In genomic region chr16:62794724-62795123, GRCh38 we compare ENCODE assay signal across 26 cellular contexts.
DNase-seq lines count a peak whose midpoint lies in the region; ATAC-seq, FAIRE-seq and TF ChIP-seq lines count a peak whose summit lies in the region.
"Had no signal": no experiment of that assay in that cellular context is flagged by ENCODE, and none has a peak within 500 bp of the region (broad histone marks: within the 10 kb centered on the region; RNA-seq: fewer than 3 reads in every experiment).

No MANE protein-coding gene starts in this region.

- POLR2A ChIA-PET in HepG2 (lab: Yijun Ruan, JAX) (no interaction called here), K562 (lab: Yijun Ruan, JAX) (no interaction called here)

- no peak for TF ChIP-seq RAD21 in HepG2 (CRISPR knock-in tag; IDR thresholded peaks at IDR 0.05)
- no peak for TF ChIP-seq RAD21 in K562 (CRISPR knock-in tag; conservative IDR thresholded peaks at IDR 0.05 in 1 of 2, IDR thresholded peaks at IDR 0.05 in 1 of 2)

- H3K9me3 ChIP-seq in HepG2 (ENCODE audit: low read length) (peaks cover 90% of the 10 kb centered on the region), right lobe of liver (no peaks in the 10 kb centered on the region), K562 (replicated peaks; ENCODE audit: control insufficient read depth, insufficient read depth, low read depth, low read length) (no peaks in the 10 kb centered on the region)
- H3K9me3 ChIP-seq: BE2C, BLaER1 had no signal

- H3K27me3 Mint-ChIP-seq in endothelial cell (ENCODE audit: unreplicated experiment), result no peaks in the 10 kb centered on the region
- no peaks in the 10 kb centered on the region for H3K27me3 Mint-ChIP-seq in activated naive CD4-positive, alpha-beta T cell treated with anti-CD3 and anti-CD28 coated beads for 36 hours (ENCODE audit: low read depth)
- H3K27me3 Mint-ChIP-seq: CD4-positive, alpha-beta memory T cell; CD4-positive, CD25-positive, alpha-beta regulatory T cell; CD8-positive, alpha-beta memory T cell had no signal

- H3K9me1 ChIP-seq in K562 (ENCODE audit: control insufficient read depth, insufficient read depth, low read length), result no peaks in the 10 kb centered on the region

- H2AFZ ChIP-seq in HepG2 (ENCODE audit: low read length), result no peak overlapping the region
- H2AFZ ChIP-seq in K562 (ENCODE audit: low read depth, low read length), result no peak overlapping the region

- H3K4me3 Mint-ChIP-seq in endothelial cell (ENCODE audit: unreplicated experiment), result no peak overlapping the region
- H3K4me3 Mint-ChIP-seq in activated naive CD4-positive, alpha-beta T cell treated with anti-CD3 and anti-CD28 coated beads for 36 hours, result no peak overlapping the region
- H3K4me3 Mint-ChIP-seq: CD14-positive monocyte; CD4-positive, alpha-beta memory T cell; CD4-positive, CD25-positive, alpha-beta regulatory T cell; CD8-positive, alpha-beta memory T cell had no signal

- FAIRE-seq in HepG2 (lab: Jason Lieb, UNC) (no peak), K562 (lab: Jason Lieb, UNC) (no peak)
- FAIRE-seq: GM12878, GM12892, GM18507 had no signal

- H3K27ac Mint-ChIP-seq in endothelial cell (ENCODE audit: unreplicated experiment), result peak overlapping the region; percentile 37
- H3K27ac Mint-ChIP-seq in activated naive CD4-positive, alpha-beta T cell treated with anti-CD3 and anti-CD28 coated beads for 36 hours, result no peak overlapping the region
- H3K27ac Mint-ChIP-seq: CD14-positive monocyte; CD4-positive, alpha-beta memory T cell; CD8-positive, alpha-beta memory T cell had no signal

- H3K4me3 ChIP-seq in HepG2 (replicated peaks in 1 of 3; ENCODE audit: insufficient read depth in 1 of 3, low read depth in 2 of 3, low read length in 3 of 3) (no peak overlapping the region), right lobe of liver (no peak overlapping the region), K562 (no peak overlapping the region)
- H3K4me3 ChIP-seq: BLaER1, GM12878 had no signal

- no peaks in the 10 kb centered on the region for H3K79me2 ChIP-seq in HepG2 (ENCODE audit: insufficient read depth, low read length)
- no peaks in the 10 kb centered on the region for H3K79me2 ChIP-seq in K562 (ENCODE audit: control insufficient read depth, insufficient read depth, low read length)

- CTCF ChIA-PET in HepG2 (lab: Yijun Ruan, JAX; ENCODE audit: low intra/inter-chr PET ratio, low total read pairs), result no interaction called here
- CTCF ChIA-PET in K562 (lab: Yijun Ruan, JAX; ENCODE audit: low intra/inter-chr PET ratio), result no interaction called here
- CTCF ChIA-PET in activated naive CD4-positive, alpha-beta T cell treated with anti-CD3 and anti-CD28 coated beads for 36 hours (lab: Charles Lee), result no interaction called here

- TF ChIP-seq EP300 in HepG2 (IDR thresholded peaks at IDR 0.05; ENCODE audit: low read depth in 2 of 2, low read length in 2 of 2), result no peak
- no peak for TF ChIP-seq EP300 in HepG2 (CRISPR knock-in tag; IDR thresholded peaks at IDR 0.05; ENCODE audit: borderline replicate concordance)
- no peak for TF ChIP-seq EP300 in K562 (IDR thresholded peaks at IDR 0.05; ENCODE audit: low read length)

- BruUV-seq in HepG2 (replicated peaks; lab: Mats Ljungman, UMichigan), result no TSS peak
- no TSS peak for BruUV-seq in K562 (replicated peaks; lab: Mats Ljungman, UMichigan)

- TF ChIP-seq POLR2A in HepG2 (IDR thresholded peaks at IDR 0.05; ENCODE audit: insufficient read depth in 1 of 2, low read depth in 2 of 2, low read length in 2 of 2) (no peak), right lobe of liver (IDR thresholded peaks at IDR 0.05) (no peak), K562 (conservative IDR thresholded peaks at IDR 0.05) (no peak)

- DNase-seq in HepG2 (ENCODE audit: low spot score), result no peak
- DNase-seq in right lobe of liver, result no peak
- DNase-seq in K562 (ENCODE audit: extremely low read depth in 1 of 4, low spot score in 3 of 4), result no peak
- no peak for DNase-seq in endothelial cell (ENCODE audit: low spot score)
- DNase-seq in activated naive CD4-positive, alpha-beta T cell treated with anti-CD3 and anti-CD28 coated beads for 36 hours, result no peak
- DNase-seq: ACHN; BE2C; C1 segment of cervical spinal cord; CD4-positive, alpha-beta memory T cell; CD4-positive, CD25-positive, alpha-beta regulatory T cell; CD8-positive, alpha-beta memory T cell; COR-L47; DMS 273 treated with DMSO at 0.1 percent for 48 hours; DMS153; DMS53; DMS79; DND-41; EL; GDM1 had no signal

- H3K4me1 ChIP-seq in HepG2 (ENCODE audit: insufficient read depth, low read length), result no peaks in the 10 kb centered on the region
- H3K4me1 ChIP-seq in right lobe of liver, result no peaks in the 10 kb centered on the region
- no peaks in the 10 kb centered on the region for H3K4me1 ChIP-seq in K562 (replicated peaks in 1 of 2; ENCODE audit: control insufficient read depth in 2 of 2, insufficient read depth in 2 of 2, low read length in 2 of 2)
- H3K4me1 ChIP-seq: BE2C, BLaER1 had no signal

- no peak for ATAC-seq in HepG2
- ATAC-seq in right lobe of liver, result no peak
- no peak for ATAC-seq in K562
- no peak for ATAC-seq in HG03025 (IDR thresholded peaks at IDR 0.05; ENCODE audit: low FRiP score, unreplicated experiment)
- ATAC-seq: GM12878 had no signal

- H3K9me3 Mint-ChIP-seq in endothelial cell (ENCODE audit: unreplicated experiment), result no peaks in the 10 kb centered on the region
- H3K9me3 Mint-ChIP-seq in activated naive CD4-positive, alpha-beta T cell treated with anti-CD3 and anti-CD28 coated beads for 36 hours, result peaks cover 25% of the 10 kb centered on the region

- H3K27ac ChIP-seq in HepG2 (ENCODE audit: extremely low read length, insufficient read depth, low read length) (no peak overlapping the region), right lobe of liver (no peak overlapping the region), K562 (ENCODE audit: extremely low read depth, low read depth, low read length) (no peak overlapping the region)
- H3K27ac ChIP-seq: 22Rv1, BLaER1 had no signal

- H3K36me3 ChIP-seq in HepG2 (replicated peaks in 1 of 2; ENCODE audit: control insufficient read depth in 1 of 2, insufficient read depth in 2 of 2, low read length in 2 of 2) (no peaks in the 10 kb centered on the region), right lobe of liver (no peaks in the 10 kb centered on the region), K562 (ENCODE audit: control insufficient read depth, insufficient read depth, low read length) (no peaks in the 10 kb centered on the region)
- H3K36me3 ChIP-seq: BE2C, BLaER1 had no signal

- H3K36me3 Mint-ChIP-seq in endothelial cell (ENCODE audit: low read depth, unreplicated experiment), result no peaks in the 10 kb centered on the region
- no peaks in the 10 kb centered on the region for H3K36me3 Mint-ChIP-seq in activated naive CD4-positive, alpha-beta T cell treated with anti-CD3 and anti-CD28 coated beads for 36 hours (ENCODE audit: low read depth)
- H3K36me3 Mint-ChIP-seq: CD14-positive monocyte; CD4-positive, alpha-beta memory T cell; CD8-positive, alpha-beta memory T cell had no signal

- in situ Hi-C loops in HepG2 (cut with HindIII; ENCODE audit: extremely low pct_ligation_motif_present, low pct_unique_long_range_greater_than_20kb) (no loop called here), K562 (cut with MboI) (no loop called here)

- H3K4me2 ChIP-seq in HepG2 (ENCODE audit: low read depth, low read length) (no peak overlapping the region), K562 (ENCODE audit: insufficient read depth, low read length) (no peak overlapping the region)
- H3K4me2 ChIP-seq: BLaER1 had no signal

- TF ChIP-seq CTCF in HepG2 (CRISPR knock-in tag; IDR thresholded peaks at IDR 0.05) (no peak), right lobe of liver (IDR thresholded peaks at IDR 0.05) (no peak), K562 (IDR thresholded peaks at IDR 0.05 in 2 of 3, conservative IDR thresholded peaks at IDR 0.05 in 1 of 3; ENCODE audit: insufficient read depth in 2 of 3, low read depth in 1 of 3, low read length in 3 of 3) (no peak), endothelial cell (IDR thresholded peaks at IDR 0.05; ENCODE audit: unreplicated experiment) (no peak)

- no peaks in the 10 kb centered on the region for H4K20me1 ChIP-seq in HepG2 (ENCODE audit: insufficient read depth, low read length)
- H4K20me1 ChIP-seq in K562 (replicated peaks; ENCODE audit: control insufficient read depth, insufficient read depth, low read length), result no peaks in the 10 kb centered on the region
- H4K20me1 ChIP-seq: BLaER1 had no signal

- H3K9ac ChIP-seq in HepG2 (ENCODE audit: insufficient read depth, low read depth, low read length) (no peak overlapping the region), K562 (ENCODE audit: insufficient read depth in 1 of 2, low read depth in 2 of 2, low read length in 2 of 2) (no peak overlapping the region)
- H3K9ac ChIP-seq: BLaER1 had no signal

- intact Hi-C loops in HepG2 (cut with micrococcal nuclease; ENCODE audit: unreplicated experiment), result no loop called here
- intact Hi-C loops in right lobe of liver (cut with DNase I), result no loop called here
- intact Hi-C loops in K562 (cut with micrococcal nuclease), result no loop called here
- intact Hi-C loops in activated naive CD4-positive, alpha-beta T cell treated with anti-CD3 and anti-CD28 coated beads for 36 hours (cut with micrococcal nuclease), result no loop called here

- H3K4me1 Mint-ChIP-seq in endothelial cell (ENCODE audit: unreplicated experiment), result peaks cover 19% of the 10 kb centered on the region
- H3K4me1 Mint-ChIP-seq in activated naive CD4-positive, alpha-beta T cell treated with anti-CD3 and anti-CD28 coated beads for 36 hours (ENCODE audit: low read depth), result no peaks in the 10 kb centered on the region
- H3K4me1 Mint-ChIP-seq: CD14-positive monocyte; CD4-positive, alpha-beta memory T cell; CD4-positive, CD25-positive, alpha-beta regulatory T cell; CD8-positive, alpha-beta memory T cell had no signal

- H3K27me3 ChIP-seq in HepG2 (ENCODE audit: control insufficient read depth in 1 of 2, insufficient read depth in 2 of 2, low read length in 2 of 2), result no peaks in the 10 kb centered on the region
- H3K27me3 ChIP-seq in right lobe of liver, result no peaks in the 10 kb centered on the region
- no peaks in the 10 kb centered on the region for H3K27me3 ChIP-seq in K562 (ENCODE audit: control insufficient read depth in 2 of 2, insufficient read depth in 2 of 2, low read length in 2 of 2)
- H3K27me3 ChIP-seq: BE2C, BLaER1 had no signal

TF ChIP-seq in HepG2, 621 proteins besides CTCF, POLR2A, EP300 and RAD21 (continues in another document):
- TF ChIP-seq MAFK (conservative IDR thresholded peaks at IDR 0.05 in 1 of 2, IDR thresholded peaks at IDR 0.05 in 1 of 2; ENCODE audit: low read length in 2 of 2), result peak; percentile 66 to 88
- peak; percentile 78 for TF ChIP-seq MAFF (IDR thresholded peaks at IDR 0.05; ENCODE audit: low read depth, low read length)

TF ChIP-seq in K562, 482 proteins besides CTCF, POLR2A, EP300 and RAD21:
- TF ChIP-seq SP2 (IDR thresholded peaks at IDR 0.05; ENCODE audit: extremely low read depth, low read depth, low read length, poor library complexity, severe bottlenecking) (no peak), MAFG (tag; conservative IDR thresholded peaks at IDR 0.05) (peak; percentile 57), C11orf30 (IDR thresholded peaks at IDR 0.05; ENCODE audit: low read depth) (peak; percentile 54; the same call in 1 of the 2 replicates), GABPB2 (CRISPR knock-in tag; conservative IDR thresholded peaks at IDR 0.05) (no peak), MAFF (IDR thresholded peaks at IDR 0.05; ENCODE audit: low read length) (0 out of 2 replicates have a peak, but pooled peaks have one; percentile 7), ZNF316 (IDR thresholded peaks at IDR 0.05) (peak; percentile 88)

Comparison
In these comparisons a context has a peak if more than half of its experiments do, and no peak if none do; other contexts are left out.
1. Of the 241 proteins assayed by ChIP-seq in both HepG2 and K562: peak only in HepG2: MAFK; only in K562: MAFG; in both: MAFF; in neither: 238.